Comparison of ENCODE assay signal across 1 cellular context in the genomic region with DNA sequence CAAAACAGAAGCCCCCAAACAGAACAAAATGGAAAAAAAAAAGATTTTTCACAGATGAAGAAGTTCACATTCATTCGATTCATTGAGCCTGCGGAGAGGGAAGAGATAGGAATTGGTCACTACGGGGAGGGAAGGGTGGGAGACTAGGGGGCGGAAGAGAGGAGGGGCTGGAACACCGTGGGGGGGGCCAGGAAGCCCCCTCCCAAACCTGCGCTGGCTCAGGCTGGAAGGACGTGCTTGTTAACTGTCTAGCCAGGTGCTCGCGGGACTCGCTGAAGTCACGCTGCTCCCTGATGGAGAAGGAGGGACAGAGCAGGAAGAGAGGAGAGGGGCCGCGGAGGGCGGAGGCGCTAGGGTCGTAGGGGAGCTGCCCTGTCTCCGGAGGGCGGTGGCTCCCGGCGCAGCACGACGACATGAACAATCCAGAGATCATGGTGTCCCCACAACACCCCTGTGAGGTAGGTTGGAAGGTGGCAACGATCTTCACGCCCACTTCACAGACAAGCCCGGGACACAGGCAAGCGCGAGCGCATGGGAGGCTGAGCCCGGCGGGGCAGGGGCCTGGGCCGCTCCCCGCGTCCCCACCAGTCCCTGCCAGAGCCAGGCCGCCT.
TF ChIP-seq lines count a peak whose summit lies in the region.

No MANE protein-coding gene starts in this region.

TF ChIP-seq in HepG2, 621 proteins besides CTCF, POLR2A, EP300 and RAD21:
- TF ChIP-seq HNRNPL (IDR thresholded peaks at IDR 0.05; ENCODE audit: low read depth, low read length) (no peak), ZNF530 (CRISPR knock-in tag; IDR thresholded peaks at IDR 0.05; ENCODE audit: low read depth) (no peak), GZF1 (CRISPR knock-in tag; IDR thresholded peaks at IDR 0.05) (no peak), SSRP1 (CRISPR knock-in tag; IDR thresholded peaks at IDR 0.05) (no peak), DR1 (CRISPR knock-in tag; IDR thresholded peaks at IDR 0.05) (no peak), ONECUT2 (CRISPR knock-in tag; IDR thresholded peaks at IDR 0.05) (no peak), FOXA3 (CRISPR knock-in tag; IDR thresholded peaks at IDR 0.05) (no peak), KDM5A (IDR thresholded peaks at IDR 0.05; ENCODE audit: borderline replicate concordance, low read length) (no peak), ZNF841 (CRISPR knock-in tag; IDR thresholded peaks at IDR 0.05; ENCODE audit: borderline replicate concordance) (no peak), CHD4 (IDR thresholded peaks at IDR 0.05; ENCODE audit: borderline replicate concordance, low read length) (no peak), AGO2 (optimal IDR thresholded peaks at IDR 0.05; ENCODE audit: low read depth, low read length) (peak; percentile 44), CAMTA2 (CRISPR knock-in tag; IDR thresholded peaks at IDR 0.05; ENCODE audit: borderline replicate concordance) (no peak), ZNF564 (CRISPR knock-in tag; IDR thresholded peaks at IDR 0.05) (no peak), ZFP82 (CRISPR knock-in tag; IDR thresholded peaks at IDR 0.05; ENCODE audit: borderline replicate concordance) (no peak), ZNF501 (CRISPR knock-in tag; IDR thresholded peaks at IDR 0.05) (no peak), RBM39 (IDR thresholded peaks at IDR 0.05; ENCODE audit: low read depth, low read length, poor library complexity, severe bottlenecking) (peak; percentile 14), ZNF510 (CRISPR knock-in tag; IDR thresholded peaks at IDR 0.05; ENCODE audit: low read depth) (no peak), ZNF484 (CRISPR knock-in tag; IDR thresholded peaks at IDR 0.05; ENCODE audit: borderline replicate concordance, low read depth) (no peak), TAF15 (IDR thresholded peaks at IDR 0.05; ENCODE audit: low read depth, low read length, poor library complexity, severe bottlenecking) (no peak)
- TF ChIP-seq, protein P1, sequence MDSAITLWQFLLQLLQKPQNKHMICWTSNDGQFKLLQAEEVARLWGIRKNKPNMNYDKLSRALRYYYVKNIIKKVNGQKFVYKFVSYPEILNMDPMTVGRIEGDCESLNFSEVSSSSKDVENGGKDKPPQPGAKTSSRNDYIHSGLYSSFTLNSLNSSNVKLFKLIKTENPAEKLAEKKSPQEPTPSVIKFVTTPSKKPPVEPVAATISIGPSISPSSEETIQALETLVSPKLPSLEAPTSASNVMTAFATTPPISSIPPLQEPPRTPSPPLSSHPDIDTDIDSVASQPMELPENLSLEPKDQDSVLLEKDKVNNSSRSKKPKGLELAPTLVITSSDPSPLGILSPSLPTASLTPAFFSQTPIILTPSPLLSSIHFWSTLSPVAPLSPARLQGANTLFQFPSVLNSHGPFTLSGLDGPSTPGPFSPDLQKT (CRISPR knock-in tag; IDR thresholded peaks at IDR 0.05; ENCODE audit: borderline replicate concordance), result no peak
- TF ChIP-seq, protein P2, sequence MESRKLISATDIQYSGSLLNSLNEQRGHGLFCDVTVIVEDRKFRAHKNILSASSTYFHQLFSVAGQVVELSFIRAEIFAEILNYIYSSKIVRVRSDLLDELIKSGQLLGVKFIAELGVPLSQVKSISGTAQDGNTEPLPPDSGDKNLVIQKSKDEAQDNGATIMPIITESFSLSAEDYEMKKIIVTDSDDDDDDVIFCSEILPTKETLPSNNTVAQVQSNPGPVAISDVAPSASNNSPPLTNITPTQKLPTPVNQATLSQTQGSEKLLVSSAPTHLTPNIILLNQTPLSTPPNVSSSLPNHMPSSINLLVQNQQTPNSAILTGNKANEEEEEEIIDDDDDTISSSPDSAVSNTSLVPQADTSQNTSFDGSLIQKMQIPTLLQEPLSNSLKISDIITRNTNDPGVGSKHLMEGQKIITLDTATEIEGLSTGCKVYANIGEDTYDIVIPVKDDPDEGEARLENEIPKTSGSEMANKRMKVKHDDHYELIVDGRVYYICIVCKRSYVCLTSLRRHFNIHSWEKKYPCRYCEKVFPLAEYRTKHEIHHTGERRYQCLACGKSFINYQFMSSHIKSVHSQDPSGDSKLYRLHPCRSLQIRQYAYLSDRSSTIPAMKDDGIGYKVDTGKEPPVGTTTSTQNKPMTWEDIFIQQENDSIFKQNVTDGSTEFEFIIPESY (CRISPR knock-in tag; IDR thresholded peaks at IDR 0.05), result peak; percentile 92
- TF ChIP-seq, protein P3, sequence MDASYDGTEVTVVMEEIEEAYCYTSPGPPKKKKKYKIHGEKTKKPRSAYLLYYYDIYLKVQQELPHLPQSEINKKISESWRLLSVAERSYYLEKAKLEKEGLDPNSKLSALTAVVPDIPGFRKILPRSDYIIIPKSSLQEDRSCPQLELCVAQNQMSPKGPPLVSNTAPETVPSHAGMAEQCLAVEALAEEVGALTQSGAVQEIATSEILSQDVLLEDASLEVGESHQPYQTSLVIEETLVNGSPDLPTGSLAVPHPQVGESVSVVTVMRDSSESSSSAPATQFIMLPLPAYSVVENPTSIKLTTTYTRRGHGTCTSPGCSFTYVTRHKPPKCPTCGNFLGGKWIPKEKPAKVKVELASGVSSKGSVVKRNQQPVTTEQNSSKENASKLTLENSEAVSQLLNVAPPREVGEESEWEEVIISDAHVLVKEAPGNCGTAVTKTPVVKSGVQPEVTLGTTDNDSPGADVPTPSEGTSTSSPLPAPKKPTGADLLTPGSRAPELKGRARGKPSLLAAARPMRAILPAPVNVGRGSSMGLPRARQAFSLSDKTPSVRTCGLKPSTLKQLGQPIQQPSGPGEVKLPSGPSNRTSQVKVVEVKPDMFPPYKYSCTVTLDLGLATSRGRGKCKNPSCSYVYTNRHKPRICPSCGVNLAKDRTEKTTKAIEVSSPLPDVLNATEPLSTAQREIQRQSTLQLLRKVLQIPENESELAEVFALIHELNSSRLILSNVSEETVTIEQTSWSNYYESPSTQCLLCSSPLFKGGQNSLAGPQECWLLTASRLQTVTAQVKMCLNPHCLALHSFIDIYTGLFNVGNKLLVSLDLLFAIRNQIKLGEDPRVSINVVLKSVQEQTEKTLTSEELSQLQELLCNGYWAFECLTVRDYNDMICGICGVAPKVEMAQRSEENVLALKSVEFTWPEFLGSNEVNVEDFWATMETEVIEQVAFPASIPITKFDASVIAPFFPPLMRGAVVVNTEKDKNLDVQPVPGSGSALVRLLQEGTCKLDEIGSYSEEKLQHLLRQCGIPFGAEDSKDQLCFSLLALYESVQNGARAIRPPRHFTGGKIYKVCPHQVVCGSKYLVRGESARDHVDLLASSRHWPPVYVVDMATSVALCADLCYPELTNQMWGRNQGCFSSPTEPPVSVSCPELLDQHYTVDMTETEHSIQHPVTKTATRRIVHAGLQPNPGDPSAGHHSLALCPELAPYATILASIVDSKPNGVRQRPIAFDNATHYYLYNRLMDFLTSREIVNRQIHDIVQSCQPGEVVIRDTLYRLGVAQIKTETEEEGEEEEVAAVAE (CRISPR knock-in tag; IDR thresholded peaks at IDR 0.05; ENCODE audit: borderline replicate concordance), result no peak
